14 cellular contexts compared by ENCODE assay signal in genomic region chr5:14256026-14256690, GRCh38.
"Had no signal": no experiment of that assay in that cellular context is flagged by ENCODE, and none has a peak within 500 bp of the region (broad histone marks: within the 10 kb centered on the region; RNA-seq: fewer than 3 reads in every experiment).

No MANE protein-coding gene starts in this region.

- H3K36me3 ChIP-seq: gastrocnemius medialis, stomach had no signal

- DNase-seq: activated CD4-positive, alpha-beta T cell treated with anti-CD3 and anti-CD28 coated beads for 36 hours; activated CD8-positive, alpha-beta T cell treated with anti-CD3 and anti-CD28 coated beads, Interleukin-2, amount 10 ng/mL, durations not matched to agents 7 days and 5 days; activated naive CD4-positive, alpha-beta T cell treated with anti-CD3 and anti-CD28 coated beads for 36 hours; central memory CD4-positive, alpha-beta T cell; effector memory CD4-positive, alpha-beta T cell; gastrocnemius medialis; kidney glomerular epithelial cell; stomach; T-helper 9 cell had no signal

- H3K4me2 ChIP-seq: hepatocyte had no signal

- H2AFZ ChIP-seq: hepatocyte had no signal

- H3K27me3 Mint-ChIP-seq: activated CD4-positive, alpha-beta T cell treated with anti-CD3 and anti-CD28 coated beads for 36 hours had no signal

- H3K27ac ChIP-seq: hepatocyte had no signal

- H3K27ac Mint-ChIP-seq: activated CD4-positive, alpha-beta T cell treated with anti-CD3 and anti-CD28 coated beads for 36 hours; activated CD8-positive, alpha-beta T cell treated with anti-CD3 and anti-CD28 coated beads, Interleukin-2, amount 10 ng/mL, durations not matched to agents 7 days and 5 days; activated naive CD4-positive, alpha-beta T cell treated with anti-CD3 and anti-CD28 coated beads for 36 hours; activated T-helper 1 cell treated with anti-CD3 and anti-CD28 coated beads, Interleukin-12 subunit alpha, Interleukin-12 subunit beta, Interleukin-2, Interleukin-4 antibody, amounts not matched to agents 30 ng/mL and 10 ng/mL and 1 ng/mL, durations not matched to agents 14 hours and 24 hours and 36 hours; mesothelial cell of epicardium had no signal

- H3K4me3 Mint-ChIP-seq: activated CD4-positive, alpha-beta T cell treated with anti-CD3 and anti-CD28 coated beads for 36 hours; activated CD8-positive, alpha-beta T cell treated with anti-CD3 and anti-CD28 coated beads, Interleukin-2, amount 10 ng/mL, durations not matched to agents 7 days and 5 days; activated naive CD4-positive, alpha-beta T cell treated with anti-CD3 and anti-CD28 coated beads for 36 hours; activated T-helper 1 cell treated with anti-CD3 and anti-CD28 coated beads, Interleukin-12 subunit alpha, Interleukin-12 subunit beta, Interleukin-2, Interleukin-4 antibody, amounts not matched to agents 30 ng/mL and 10 ng/mL and 1 ng/mL, durations not matched to agents 14 hours and 24 hours and 36 hours; mesothelial cell of epicardium had no signal

- FAIRE-seq: urothelium cell line had no signal

- H3K9me3 ChIP-seq: gastrocnemius medialis, stomach had no signal

- H3K4me3 ChIP-seq: gastrocnemius medialis, hepatocyte, skin epidermis, stomach had no signal

- ATAC-seq: activated CD4-positive, alpha-beta T cell treated with anti-CD3 and anti-CD28 coated beads for 36 hours; activated CD8-positive, alpha-beta T cell treated with anti-CD3 and anti-CD28 coated beads, Interleukin-2, amount 10 ng/mL, durations not matched to agents 7 days and 5 days; gastrocnemius medialis had no signal

- H3K27me3 ChIP-seq: gastrocnemius medialis, hepatocyte, stomach had no signal
